In the genomic region with DNA sequence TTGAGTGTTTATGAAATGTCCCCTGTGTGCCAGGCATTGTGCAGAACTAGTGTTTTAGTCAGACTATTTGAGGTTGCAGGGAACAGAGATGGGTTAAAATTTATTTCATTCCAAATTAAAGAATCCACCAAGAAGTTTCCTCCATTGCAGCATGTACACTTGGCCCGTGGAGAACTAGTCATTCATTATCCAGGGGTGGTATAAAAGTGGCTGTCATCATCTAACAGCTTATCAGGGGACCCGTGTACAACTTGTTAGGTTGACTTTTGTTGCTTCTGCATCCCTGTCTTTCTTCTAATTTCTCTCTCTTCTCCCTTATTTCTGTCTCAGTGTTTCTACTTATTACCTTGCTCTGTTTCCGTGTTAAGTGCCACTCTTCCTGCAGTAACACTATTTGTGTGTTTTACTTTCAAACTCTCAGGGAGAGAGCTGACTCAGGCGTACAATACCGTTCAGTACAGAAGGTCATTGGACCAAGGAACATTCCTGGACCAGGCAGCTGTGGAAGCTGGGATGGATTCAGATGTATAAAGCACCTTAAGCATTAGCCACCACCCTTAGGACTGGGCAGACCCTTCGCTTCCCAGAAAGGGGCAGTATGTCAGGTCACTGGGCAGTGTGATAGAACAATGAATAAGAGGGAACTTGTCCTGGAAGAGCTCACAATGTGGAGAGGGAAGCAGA, we compare ENCODE assay signal across 1 cellular context.
TF ChIP-seq lines count a peak whose summit lies in the region.

No MANE protein-coding gene starts in this region.

TF ChIP-seq in GM23338, 12 proteins besides CTCF, POLR2A, EP300 and RAD21 (continued from another document):
- TF ChIP-seq, protein P1, sequence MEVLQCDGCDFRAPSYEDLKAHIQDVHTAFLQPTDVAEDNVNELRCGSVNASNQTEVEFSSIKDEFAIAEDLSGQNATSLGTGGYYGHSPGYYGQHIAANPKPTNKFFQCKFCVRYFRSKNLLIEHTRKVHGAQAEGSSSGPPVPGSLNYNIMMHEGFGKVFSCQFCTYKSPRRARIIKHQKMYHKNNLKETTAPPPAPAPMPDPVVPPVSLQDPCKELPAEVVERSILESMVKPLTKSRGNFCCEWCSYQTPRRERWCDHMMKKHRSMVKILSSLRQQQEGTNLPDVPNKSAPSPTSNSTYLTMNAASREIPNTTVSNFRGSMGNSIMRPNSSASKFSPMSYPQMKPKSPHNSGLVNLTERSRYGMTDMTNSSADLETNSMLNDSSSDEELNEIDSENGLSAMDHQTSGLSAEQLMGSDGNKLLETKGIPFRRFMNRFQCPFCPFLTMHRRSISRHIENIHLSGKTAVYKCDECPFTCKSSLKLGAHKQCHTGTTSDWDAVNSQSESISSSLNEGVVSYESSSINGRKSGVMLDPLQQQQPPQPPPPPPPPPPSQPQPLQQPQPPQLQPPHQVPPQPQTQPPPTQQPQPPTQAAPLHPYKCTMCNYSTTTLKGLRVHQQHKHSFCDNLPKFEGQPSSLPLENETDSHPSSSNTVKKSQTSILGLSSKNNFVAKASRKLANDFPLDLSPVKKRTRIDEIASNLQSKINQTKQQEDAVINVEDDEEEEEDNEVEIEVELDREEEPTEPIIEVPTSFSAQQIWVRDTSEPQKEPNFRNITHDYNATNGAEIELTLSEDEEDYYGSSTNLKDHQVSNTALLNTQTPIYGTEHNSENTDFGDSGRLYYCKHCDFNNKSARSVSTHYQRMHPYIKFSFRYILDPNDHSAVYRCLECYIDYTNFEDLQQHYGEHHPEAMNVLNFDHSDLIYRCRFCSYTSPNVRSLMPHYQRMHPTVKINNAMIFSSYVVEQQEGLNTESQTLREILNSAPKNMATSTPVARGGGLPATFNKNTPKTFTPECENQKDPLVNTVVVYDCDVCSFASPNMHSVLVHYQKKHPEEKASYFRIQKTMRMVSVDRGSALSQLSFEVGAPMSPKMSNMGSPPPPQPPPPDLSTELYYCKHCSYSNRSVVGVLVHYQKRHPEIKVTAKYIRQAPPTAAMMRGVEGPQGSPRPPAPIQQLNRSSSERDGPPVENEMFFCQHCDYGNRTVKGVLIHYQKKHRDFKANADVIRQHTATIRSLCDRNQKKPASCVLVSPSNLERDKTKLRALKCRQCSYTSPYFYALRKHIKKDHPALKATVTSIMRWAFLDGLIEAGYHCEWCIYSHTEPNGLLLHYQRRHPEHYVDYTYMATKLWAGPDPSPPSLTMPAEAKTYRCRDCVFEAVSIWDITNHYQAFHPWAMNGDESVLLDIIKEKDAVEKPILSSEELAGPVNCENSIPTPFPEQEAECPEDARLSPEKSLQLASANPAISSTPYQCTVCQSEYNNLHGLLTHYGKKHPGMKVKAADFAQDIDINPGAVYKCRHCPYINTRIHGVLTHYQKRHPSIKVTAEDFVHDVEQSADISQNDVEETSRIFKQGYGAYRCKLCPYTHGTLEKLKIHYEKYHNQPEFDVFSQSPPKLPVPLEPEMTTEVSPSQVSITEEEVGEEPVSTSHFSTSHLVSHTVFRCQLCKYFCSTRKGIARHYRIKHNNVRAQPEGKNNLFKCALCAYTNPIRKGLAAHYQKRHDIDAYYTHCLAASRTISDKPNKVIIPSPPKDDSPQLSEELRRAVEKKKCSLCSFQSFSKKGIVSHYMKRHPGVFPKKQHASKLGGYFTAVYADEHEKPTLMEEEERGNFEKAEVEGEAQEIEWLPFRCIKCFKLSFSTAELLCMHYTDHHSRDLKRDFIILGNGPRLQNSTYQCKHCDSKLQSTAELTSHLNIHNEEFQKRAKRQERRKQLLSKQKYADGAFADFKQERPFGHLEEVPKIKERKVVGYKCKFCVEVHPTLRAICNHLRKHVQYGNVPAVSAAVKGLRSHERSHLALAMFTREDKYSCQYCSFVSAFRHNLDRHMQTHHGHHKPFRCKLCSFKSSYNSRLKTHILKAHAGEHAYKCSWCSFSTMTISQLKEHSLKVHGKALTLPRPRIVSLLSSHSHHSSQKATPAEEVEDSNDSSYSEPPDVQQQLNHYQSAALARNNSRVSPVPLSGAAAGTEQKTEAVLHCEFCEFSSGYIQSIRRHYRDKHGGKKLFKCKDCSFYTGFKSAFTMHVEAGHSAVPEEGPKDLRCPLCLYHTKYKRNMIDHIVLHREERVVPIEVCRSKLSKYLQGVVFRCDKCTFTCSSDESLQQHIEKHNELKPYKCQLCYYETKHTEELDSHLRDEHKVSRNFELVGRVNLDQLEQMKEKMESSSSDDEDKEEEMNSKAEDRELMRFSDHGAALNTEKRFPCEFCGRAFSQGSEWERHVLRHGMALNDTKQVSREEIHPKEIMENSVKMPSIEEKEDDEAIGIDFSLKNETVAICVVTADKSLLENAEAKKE (CRISPR knock-in tag; IDR thresholded peaks at IDR 0.05) = no peak
- TF ChIP-seq JUNB (IDR thresholded peaks at IDR 0.05; ENCODE audit: unreplicated experiment) = no peak
- no peak for TF ChIP-seq CREB1 (CRISPR knock-in tag; IDR thresholded peaks at IDR 0.05; ENCODE audit: low read depth)
- no peak for TF ChIP-seq ZNF114 (CRISPR knock-in tag; IDR thresholded peaks at IDR 0.05)
- TF ChIP-seq, protein P2, sequence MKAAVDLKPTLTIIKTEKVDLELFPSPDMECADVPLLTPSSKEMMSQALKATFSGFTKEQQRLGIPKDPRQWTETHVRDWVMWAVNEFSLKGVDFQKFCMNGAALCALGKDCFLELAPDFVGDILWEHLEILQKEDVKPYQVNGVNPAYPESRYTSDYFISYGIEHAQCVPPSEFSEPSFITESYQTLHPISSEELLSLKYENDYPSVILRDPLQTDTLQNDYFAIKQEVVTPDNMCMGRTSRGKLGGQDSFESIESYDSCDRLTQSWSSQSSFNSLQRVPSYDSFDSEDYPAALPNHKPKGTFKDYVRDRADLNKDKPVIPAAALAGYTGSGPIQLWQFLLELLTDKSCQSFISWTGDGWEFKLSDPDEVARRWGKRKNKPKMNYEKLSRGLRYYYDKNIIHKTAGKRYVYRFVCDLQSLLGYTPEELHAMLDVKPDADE (IDR thresholded peaks at IDR 0.05) = no peak
- TF ChIP-seq POLR2AphosphoS5 (IDR thresholded peaks at IDR 0.05; ENCODE audit: low read depth) = no peak
- TF ChIP-seq STAT1 (IDR thresholded peaks at IDR 0.05; ENCODE audit: unreplicated experiment) = no peak
- TF ChIP-seq, protein P3, sequence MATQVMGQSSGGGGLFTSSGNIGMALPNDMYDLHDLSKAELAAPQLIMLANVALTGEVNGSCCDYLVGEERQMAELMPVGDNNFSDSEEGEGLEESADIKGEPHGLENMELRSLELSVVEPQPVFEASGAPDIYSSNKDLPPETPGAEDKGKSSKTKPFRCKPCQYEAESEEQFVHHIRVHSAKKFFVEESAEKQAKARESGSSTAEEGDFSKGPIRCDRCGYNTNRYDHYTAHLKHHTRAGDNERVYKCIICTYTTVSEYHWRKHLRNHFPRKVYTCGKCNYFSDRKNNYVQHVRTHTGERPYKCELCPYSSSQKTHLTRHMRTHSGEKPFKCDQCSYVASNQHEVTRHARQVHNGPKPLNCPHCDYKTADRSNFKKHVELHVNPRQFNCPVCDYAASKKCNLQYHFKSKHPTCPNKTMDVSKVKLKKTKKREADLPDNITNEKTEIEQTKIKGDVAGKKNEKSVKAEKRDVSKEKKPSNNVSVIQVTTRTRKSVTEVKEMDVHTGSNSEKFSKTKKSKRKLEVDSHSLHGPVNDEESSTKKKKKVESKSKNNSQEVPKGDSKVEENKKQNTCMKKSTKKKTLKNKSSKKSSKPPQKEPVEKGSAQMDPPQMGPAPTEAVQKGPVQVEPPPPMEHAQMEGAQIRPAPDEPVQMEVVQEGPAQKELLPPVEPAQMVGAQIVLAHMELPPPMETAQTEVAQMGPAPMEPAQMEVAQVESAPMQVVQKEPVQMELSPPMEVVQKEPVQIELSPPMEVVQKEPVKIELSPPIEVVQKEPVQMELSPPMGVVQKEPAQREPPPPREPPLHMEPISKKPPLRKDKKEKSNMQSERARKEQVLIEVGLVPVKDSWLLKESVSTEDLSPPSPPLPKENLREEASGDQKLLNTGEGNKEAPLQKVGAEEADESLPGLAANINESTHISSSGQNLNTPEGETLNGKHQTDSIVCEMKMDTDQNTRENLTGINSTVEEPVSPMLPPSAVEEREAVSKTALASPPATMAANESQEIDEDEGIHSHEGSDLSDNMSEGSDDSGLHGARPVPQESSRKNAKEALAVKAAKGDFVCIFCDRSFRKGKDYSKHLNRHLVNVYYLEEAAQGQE (IDR thresholded peaks at IDR 0.05; ENCODE audit: unreplicated experiment) = no peak
